Comparison of ENCODE assay signal across 15 cellular contexts in genomic region chr14:23513005-23513412, GRCh38. TPM values are rescaled to one million over a fixed set of nuclear protein-coding genes. Genes with fewer than 3 reads are reported as not detected.
DNase-seq lines count a peak whose midpoint lies in the region; ATAC-seq lines count a peak whose summit lies in the region.
"Had no signal": no experiment of that assay in that cellular context is flagged by ENCODE, and none has a peak within 500 bp of the region (broad histone marks: within the 10 kb centered on the region; RNA-seq: fewer than 3 reads in every experiment).

No MANE protein-coding gene starts in this region.

- intact Hi-C loops in left colon (cut with DNase I, micrococcal nuclease): no loop called here

- no peak for ATAC-seq in left colon
- ATAC-seq: foreskin keratinocyte had no signal

- peak; percentile 56 to 97 (median 88) for DNase-seq in C1 segment of cervical spinal cord (lab: John Stamatoyannopoulos, UW)
- DNase-seq in NCI-H128 (lab: John Stamatoyannopoulos, UW; ENCODE audit: unreplicated experiment): peak; percentile 74
- peak; percentile 19 to 58 for DNase-seq in SHP77 (lab: John Stamatoyannopoulos, UW)
- DNase-seq in hypothalamus (lab: John Stamatoyannopoulos, UW): peak in 50 of 51 donors; percentile 59 to 94 (median 85)
- no peak for DNase-seq in NCI-H146 (lab: John Stamatoyannopoulos, UW)
- no peak for DNase-seq in left colon
- no peak for DNase-seq in activated naive CD4-positive, alpha-beta T cell (lab: John Stamatoyannopoulos, UW)
- DNase-seq in NCI-H510A treated with DMSO at 0.1 percent for 48 hours (lab: John Stamatoyannopoulos, UW): no peak
- DNase-seq: activated CD8-positive, alpha-beta memory T cell treated with anti-CD3 and anti-CD28 coated beads, Interleukin-2, amount 50 U/mL, for 4 hours; effector CD8-positive, alpha-beta T cell; foreskin keratinocyte; kidney; Right ventricle myocardium superior; stimulated activated CD4-positive, alpha-beta T cell treated with anti-CD3 and anti-CD28 coated beads, Interleukin-4, amount 100 ng/mL, for 24 hours; stimulated activated naive CD4-positive, alpha-beta T cell treated with Interleukin-2 at 50 U/mL for 16 hours had no signal

RNA-seq across cellular contexts. Expression of gene ZFHX2, which starts 38.6 kb away (rescaled TPM):
- total RNA-seq in left colon: 1 to 10 TPM in 1 of 2 donors, under 1 TPM in 1; 0.49 to 1.9 TPM

RNA-seq across cellular contexts. Expression of gene THTPA, which starts 43.1 kb away (rescaled TPM):
- total RNA-seq in left colon: 10 to 100 TPM; 15.7 to 16.6 TPM

RNA-seq across cellular contexts. Expression of gene NGDN, which starts 43.5 kb away (rescaled TPM):
- 10 to 100 TPM; 22.2 to 24.1 TPM for total RNA-seq in left colon

RNA-seq across cellular contexts. Expression of gene AP1G2, which starts 54.6 kb away (rescaled TPM):
- 100 to 1,000 TPM; 159 to 174 TPM for total RNA-seq in left colon

Comparison
In these comparisons a context has a peak if more than half of its experiments do, and no peak if none do; other contexts are left out.
1. DNase-seq: peak in C1 segment of cervical spinal cord (14 of 14), NCI-H128 (single experiment), SHP77 (2 of 2) and hypothalamus (50 of 51); none in NCI-H146 (single experiment), left colon (0 of 2), activated naive CD4-positive, alpha-beta T cell (0 of 4) and NCI-H510A treated with DMSO at 0.1 percent for 48 hours (single experiment).